In the genomic region with DNA sequence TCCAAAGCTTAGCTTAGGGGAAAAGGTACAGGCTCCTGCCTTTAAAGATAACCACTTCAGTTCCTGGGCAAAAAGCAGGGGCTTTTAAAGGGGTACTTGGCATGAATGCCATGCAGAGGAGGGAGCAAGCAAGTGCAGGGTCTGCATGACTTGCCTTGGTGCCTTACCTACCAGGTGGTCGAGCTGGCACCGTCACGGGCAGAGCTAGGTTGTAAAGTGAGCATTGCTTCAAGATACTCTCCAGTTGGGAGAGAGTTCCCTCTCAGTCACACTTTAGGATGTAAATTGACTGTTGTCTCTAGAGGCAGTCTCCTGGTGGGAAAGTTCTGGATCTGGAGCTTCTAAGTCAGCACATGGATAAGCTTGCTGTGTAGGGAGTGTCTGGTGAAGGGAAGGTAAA, we compare ENCODE assay signal across 2 cellular contexts.
TF ChIP-seq lines count a peak whose summit lies in the region.

No MANE protein-coding gene starts in this region.

TF ChIP-seq in GM12891, 5 proteins besides CTCF, POLR2A, EP300 and RAD21:
- no peak for TF ChIP-seq TAF1 (IDR thresholded peaks at IDR 0.05; ENCODE audit: low read depth, low read length)
- no peak for TF ChIP-seq POLR2AphosphoS5 (IDR thresholded peaks at IDR 0.05; ENCODE audit: low read depth, low read length)
- no peak for TF ChIP-seq POU2F2 (IDR thresholded peaks at IDR 0.05; ENCODE audit: low read depth, low read length)
- TF ChIP-seq SPI1 (IDR thresholded peaks at IDR 0.05; ENCODE audit: low read depth, low read length): no peak
- TF ChIP-seq PAX5 (IDR thresholded peaks at IDR 0.05; ENCODE audit: insufficient read depth, low read length, severe bottlenecking): no peak

TF ChIP-seq in GM23338, 12 proteins besides CTCF, POLR2A, EP300 and RAD21:
- TF ChIP-seq CREB1 (CRISPR knock-in tag; IDR thresholded peaks at IDR 0.05; ENCODE audit: low read depth): no peak
- TF ChIP-seq ZNF114 (CRISPR knock-in tag; IDR thresholded peaks at IDR 0.05): no peak
- TF ChIP-seq NANOG (IDR thresholded peaks at IDR 0.05; ENCODE audit: borderline replicate concordance): no peak
- TF ChIP-seq, protein P1, sequence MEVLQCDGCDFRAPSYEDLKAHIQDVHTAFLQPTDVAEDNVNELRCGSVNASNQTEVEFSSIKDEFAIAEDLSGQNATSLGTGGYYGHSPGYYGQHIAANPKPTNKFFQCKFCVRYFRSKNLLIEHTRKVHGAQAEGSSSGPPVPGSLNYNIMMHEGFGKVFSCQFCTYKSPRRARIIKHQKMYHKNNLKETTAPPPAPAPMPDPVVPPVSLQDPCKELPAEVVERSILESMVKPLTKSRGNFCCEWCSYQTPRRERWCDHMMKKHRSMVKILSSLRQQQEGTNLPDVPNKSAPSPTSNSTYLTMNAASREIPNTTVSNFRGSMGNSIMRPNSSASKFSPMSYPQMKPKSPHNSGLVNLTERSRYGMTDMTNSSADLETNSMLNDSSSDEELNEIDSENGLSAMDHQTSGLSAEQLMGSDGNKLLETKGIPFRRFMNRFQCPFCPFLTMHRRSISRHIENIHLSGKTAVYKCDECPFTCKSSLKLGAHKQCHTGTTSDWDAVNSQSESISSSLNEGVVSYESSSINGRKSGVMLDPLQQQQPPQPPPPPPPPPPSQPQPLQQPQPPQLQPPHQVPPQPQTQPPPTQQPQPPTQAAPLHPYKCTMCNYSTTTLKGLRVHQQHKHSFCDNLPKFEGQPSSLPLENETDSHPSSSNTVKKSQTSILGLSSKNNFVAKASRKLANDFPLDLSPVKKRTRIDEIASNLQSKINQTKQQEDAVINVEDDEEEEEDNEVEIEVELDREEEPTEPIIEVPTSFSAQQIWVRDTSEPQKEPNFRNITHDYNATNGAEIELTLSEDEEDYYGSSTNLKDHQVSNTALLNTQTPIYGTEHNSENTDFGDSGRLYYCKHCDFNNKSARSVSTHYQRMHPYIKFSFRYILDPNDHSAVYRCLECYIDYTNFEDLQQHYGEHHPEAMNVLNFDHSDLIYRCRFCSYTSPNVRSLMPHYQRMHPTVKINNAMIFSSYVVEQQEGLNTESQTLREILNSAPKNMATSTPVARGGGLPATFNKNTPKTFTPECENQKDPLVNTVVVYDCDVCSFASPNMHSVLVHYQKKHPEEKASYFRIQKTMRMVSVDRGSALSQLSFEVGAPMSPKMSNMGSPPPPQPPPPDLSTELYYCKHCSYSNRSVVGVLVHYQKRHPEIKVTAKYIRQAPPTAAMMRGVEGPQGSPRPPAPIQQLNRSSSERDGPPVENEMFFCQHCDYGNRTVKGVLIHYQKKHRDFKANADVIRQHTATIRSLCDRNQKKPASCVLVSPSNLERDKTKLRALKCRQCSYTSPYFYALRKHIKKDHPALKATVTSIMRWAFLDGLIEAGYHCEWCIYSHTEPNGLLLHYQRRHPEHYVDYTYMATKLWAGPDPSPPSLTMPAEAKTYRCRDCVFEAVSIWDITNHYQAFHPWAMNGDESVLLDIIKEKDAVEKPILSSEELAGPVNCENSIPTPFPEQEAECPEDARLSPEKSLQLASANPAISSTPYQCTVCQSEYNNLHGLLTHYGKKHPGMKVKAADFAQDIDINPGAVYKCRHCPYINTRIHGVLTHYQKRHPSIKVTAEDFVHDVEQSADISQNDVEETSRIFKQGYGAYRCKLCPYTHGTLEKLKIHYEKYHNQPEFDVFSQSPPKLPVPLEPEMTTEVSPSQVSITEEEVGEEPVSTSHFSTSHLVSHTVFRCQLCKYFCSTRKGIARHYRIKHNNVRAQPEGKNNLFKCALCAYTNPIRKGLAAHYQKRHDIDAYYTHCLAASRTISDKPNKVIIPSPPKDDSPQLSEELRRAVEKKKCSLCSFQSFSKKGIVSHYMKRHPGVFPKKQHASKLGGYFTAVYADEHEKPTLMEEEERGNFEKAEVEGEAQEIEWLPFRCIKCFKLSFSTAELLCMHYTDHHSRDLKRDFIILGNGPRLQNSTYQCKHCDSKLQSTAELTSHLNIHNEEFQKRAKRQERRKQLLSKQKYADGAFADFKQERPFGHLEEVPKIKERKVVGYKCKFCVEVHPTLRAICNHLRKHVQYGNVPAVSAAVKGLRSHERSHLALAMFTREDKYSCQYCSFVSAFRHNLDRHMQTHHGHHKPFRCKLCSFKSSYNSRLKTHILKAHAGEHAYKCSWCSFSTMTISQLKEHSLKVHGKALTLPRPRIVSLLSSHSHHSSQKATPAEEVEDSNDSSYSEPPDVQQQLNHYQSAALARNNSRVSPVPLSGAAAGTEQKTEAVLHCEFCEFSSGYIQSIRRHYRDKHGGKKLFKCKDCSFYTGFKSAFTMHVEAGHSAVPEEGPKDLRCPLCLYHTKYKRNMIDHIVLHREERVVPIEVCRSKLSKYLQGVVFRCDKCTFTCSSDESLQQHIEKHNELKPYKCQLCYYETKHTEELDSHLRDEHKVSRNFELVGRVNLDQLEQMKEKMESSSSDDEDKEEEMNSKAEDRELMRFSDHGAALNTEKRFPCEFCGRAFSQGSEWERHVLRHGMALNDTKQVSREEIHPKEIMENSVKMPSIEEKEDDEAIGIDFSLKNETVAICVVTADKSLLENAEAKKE (CRISPR knock-in tag; IDR thresholded peaks at IDR 0.05): no peak
- TF ChIP-seq, protein P2, sequence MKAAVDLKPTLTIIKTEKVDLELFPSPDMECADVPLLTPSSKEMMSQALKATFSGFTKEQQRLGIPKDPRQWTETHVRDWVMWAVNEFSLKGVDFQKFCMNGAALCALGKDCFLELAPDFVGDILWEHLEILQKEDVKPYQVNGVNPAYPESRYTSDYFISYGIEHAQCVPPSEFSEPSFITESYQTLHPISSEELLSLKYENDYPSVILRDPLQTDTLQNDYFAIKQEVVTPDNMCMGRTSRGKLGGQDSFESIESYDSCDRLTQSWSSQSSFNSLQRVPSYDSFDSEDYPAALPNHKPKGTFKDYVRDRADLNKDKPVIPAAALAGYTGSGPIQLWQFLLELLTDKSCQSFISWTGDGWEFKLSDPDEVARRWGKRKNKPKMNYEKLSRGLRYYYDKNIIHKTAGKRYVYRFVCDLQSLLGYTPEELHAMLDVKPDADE (IDR thresholded peaks at IDR 0.05): no peak
- TF ChIP-seq JUNB (IDR thresholded peaks at IDR 0.05; ENCODE audit: unreplicated experiment): no peak
- TF ChIP-seq, protein P3, sequence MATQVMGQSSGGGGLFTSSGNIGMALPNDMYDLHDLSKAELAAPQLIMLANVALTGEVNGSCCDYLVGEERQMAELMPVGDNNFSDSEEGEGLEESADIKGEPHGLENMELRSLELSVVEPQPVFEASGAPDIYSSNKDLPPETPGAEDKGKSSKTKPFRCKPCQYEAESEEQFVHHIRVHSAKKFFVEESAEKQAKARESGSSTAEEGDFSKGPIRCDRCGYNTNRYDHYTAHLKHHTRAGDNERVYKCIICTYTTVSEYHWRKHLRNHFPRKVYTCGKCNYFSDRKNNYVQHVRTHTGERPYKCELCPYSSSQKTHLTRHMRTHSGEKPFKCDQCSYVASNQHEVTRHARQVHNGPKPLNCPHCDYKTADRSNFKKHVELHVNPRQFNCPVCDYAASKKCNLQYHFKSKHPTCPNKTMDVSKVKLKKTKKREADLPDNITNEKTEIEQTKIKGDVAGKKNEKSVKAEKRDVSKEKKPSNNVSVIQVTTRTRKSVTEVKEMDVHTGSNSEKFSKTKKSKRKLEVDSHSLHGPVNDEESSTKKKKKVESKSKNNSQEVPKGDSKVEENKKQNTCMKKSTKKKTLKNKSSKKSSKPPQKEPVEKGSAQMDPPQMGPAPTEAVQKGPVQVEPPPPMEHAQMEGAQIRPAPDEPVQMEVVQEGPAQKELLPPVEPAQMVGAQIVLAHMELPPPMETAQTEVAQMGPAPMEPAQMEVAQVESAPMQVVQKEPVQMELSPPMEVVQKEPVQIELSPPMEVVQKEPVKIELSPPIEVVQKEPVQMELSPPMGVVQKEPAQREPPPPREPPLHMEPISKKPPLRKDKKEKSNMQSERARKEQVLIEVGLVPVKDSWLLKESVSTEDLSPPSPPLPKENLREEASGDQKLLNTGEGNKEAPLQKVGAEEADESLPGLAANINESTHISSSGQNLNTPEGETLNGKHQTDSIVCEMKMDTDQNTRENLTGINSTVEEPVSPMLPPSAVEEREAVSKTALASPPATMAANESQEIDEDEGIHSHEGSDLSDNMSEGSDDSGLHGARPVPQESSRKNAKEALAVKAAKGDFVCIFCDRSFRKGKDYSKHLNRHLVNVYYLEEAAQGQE (IDR thresholded peaks at IDR 0.05; ENCODE audit: unreplicated experiment): no peak
- TF ChIP-seq POLR2AphosphoS5 (IDR thresholded peaks at IDR 0.05; ENCODE audit: low read depth): no peak
- no peak for TF ChIP-seq STAT1 (IDR thresholded peaks at IDR 0.05; ENCODE audit: unreplicated experiment)
- no peak for TF ChIP-seq ZNF331 (CRISPR knock-in tag; IDR thresholded peaks at IDR 0.05; ENCODE audit: low read depth)
- no peak for TF ChIP-seq EZH2phosphoT487 (IDR thresholded peaks at IDR 0.05; ENCODE audit: unreplicated experiment)
- TF ChIP-seq EZH2 (IDR thresholded peaks at IDR 0.05; ENCODE audit: low read depth, unreplicated experiment): no peak
